In the genomic region with DNA sequence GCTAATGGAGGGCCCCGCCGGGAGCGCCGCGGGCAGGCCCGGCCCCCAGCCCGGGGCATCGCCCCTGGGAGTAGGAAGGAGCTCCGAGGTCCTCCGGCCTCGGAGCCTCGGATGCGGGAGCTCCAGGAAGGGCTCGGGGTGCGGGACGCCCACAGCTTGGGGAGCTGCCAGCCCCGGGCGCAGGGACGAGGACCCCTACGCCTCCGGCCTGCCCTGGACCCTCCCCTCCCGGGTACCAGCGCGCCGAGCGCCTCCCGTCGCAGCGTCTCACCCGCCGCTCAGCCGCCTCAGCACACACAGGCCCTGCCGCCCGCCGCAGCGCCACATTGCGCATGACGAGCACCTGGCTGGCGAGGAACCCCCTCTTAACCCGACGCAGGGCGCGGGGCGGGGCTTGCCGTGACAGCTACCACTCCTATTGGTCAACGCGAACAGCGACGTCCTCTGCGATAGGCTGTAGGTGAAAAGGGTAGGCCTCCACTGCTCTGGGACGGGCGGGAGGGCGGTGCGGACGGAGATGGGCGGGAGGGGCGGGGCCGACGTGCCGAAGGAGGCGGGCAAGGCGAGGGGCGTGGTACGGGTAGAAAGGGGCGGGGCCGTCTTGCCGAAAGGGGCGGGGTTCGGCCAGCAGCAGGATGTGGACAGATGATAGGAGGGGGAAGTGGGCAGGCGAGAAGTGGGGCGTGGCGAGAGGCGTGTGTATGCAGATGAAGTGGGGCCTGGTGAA, we compare ENCODE assay signal across 9 cellular contexts. TPM values are rescaled to one million over a fixed set of nuclear protein-coding genes. Genes with fewer than 3 reads are reported as not detected.
DNase-seq lines count a peak whose midpoint lies in the region; ATAC-seq, FAIRE-seq and TF ChIP-seq lines count a peak whose summit lies in the region.
"Had no signal": no experiment of that assay in that cellular context is flagged by ENCODE, and none has a peak within 500 bp of the region (broad histone marks: within the 10 kb centered on the region; RNA-seq: fewer than 3 reads in every experiment).

A gene with protein sequence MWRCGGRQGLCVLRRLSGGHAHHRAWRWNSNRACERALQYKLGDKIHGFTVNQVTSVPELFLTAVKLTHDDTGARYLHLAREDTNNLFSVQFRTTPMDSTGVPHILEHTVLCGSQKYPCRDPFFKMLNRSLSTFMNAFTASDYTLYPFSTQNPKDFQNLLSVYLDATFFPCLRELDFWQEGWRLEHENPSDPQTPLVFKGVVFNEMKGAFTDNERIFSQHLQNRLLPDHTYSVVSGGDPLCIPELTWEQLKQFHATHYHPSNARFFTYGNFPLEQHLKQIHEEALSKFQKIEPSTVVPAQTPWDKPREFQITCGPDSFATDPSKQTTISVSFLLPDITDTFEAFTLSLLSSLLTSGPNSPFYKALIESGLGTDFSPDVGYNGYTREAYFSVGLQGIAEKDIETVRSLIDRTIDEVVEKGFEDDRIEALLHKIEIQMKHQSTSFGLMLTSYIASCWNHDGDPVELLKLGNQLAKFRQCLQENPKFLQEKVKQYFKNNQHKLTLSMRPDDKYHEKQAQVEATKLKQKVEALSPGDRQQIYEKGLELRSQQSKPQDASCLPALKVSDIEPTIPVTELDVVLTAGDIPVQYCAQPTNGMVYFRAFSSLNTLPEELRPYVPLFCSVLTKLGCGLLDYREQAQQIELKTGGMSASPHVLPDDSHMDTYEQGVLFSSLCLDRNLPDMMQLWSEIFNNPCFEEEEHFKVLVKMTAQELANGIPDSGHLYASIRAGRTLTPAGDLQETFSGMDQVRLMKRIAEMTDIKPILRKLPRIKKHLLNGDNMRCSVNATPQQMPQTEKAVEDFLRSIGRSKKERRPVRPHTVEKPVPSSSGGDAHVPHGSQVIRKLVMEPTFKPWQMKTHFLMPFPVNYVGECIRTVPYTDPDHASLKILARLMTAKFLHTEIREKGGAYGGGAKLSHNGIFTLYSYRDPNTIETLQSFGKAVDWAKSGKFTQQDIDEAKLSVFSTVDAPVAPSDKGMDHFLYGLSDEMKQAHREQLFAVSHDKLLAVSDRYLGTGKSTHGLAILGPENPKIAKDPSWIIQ (minus strand): TSS at position 337 of the 727 bp plus-strand sequence. CDS start 10 bp downstream, at position 327.

- peak within 1 kb of the TSS; percentile 65 for H2AFZ ChIP-seq in keratinocyte (ENCODE audit: control insufficient read depth, low read length)

- peaks cover 13 to 15% of the 10 kb centered on the region in 2 experiments for H3K36me3 ChIP-seq in keratinocyte (ENCODE audit: control insufficient read depth in 2 of 2, extremely low read depth in 1 of 2, insufficient read depth in 2 of 2, low read length in 2 of 2)

- no peak for TF ChIP-seq CTCF in AG09319 (IDR thresholded peaks at IDR 0.05; ENCODE audit: low read depth, low read length)
- no peak for TF ChIP-seq CTCF in keratinocyte (optimal IDR thresholded peaks at IDR 0.05 in 1 of 3, IDR thresholded peaks at IDR 0.05 in 1 of 3, conservative IDR thresholded peaks at IDR 0.05 in 1 of 3; ENCODE audit: extremely low read depth in 1 of 3, insufficient read depth in 2 of 3, low read length in 3 of 3)

- H3K27ac ChIP-seq in keratinocyte (ENCODE audit: control insufficient read depth, insufficient read depth, low read length): peak within 1 kb of the TSS; percentile 88

- H4K20me1 ChIP-seq in keratinocyte (ENCODE audit: control insufficient read depth, extremely low read depth, insufficient read depth, low read length): no peaks in the 10 kb centered on the region

- H3K4me2 ChIP-seq in keratinocyte (ENCODE audit: control insufficient read depth, extremely low read depth, insufficient read depth, low read depth, low read length): peak within 1 kb of the TSS; percentile 76

- H3K79me2 ChIP-seq in keratinocyte (ENCODE audit: control insufficient read depth, insufficient read depth, low read length): peaks cover 22% of the 10 kb centered on the region

- ATAC-seq in GM19025 (IDR thresholded peaks at IDR 0.05; ENCODE audit: low read depth, unreplicated experiment) (peak; percentile 95), HG03342 (IDR thresholded peaks at IDR 0.05; ENCODE audit: unreplicated experiment) (peak; percentile 97)
- ATAC-seq in activated CD4-positive, CD25-positive, alpha-beta regulatory T cell treated with anti-CD3 and anti-CD28 coated beads, Interleukin-2, amount 50 U/mL, for 24 hours: peak; percentile 96 to 97

- no peaks in the 10 kb centered on the region for H3K9me1 ChIP-seq in keratinocyte (ENCODE audit: control insufficient read depth, extremely low read depth, insufficient read depth, low read length)

- peak; percentile 59 for FAIRE-seq in keratinocyte (lab: Jason Lieb, UNC)
- FAIRE-seq: TTC549 had no signal

- H3K4me1 ChIP-seq in keratinocyte (ENCODE audit: control insufficient read depth, extremely low read depth, insufficient read depth, low read length): peaks cover 2% of the 10 kb centered on the region

- peak within 1 kb of the TSS; percentile 93 for H3K9ac ChIP-seq in keratinocyte (ENCODE audit: control insufficient read depth, extremely low read depth, insufficient read depth, low read length)

- H3K27me3 ChIP-seq in keratinocyte (ENCODE audit: control insufficient read depth, extremely low read depth, insufficient read depth, low read length): no peaks in the 10 kb centered on the region

- peak within 1 kb of the TSS; percentile 85 to 92 (median 89) for H3K4me3 ChIP-seq in keratinocyte (ENCODE audit: control insufficient read depth in 2 of 3, extremely low read depth in 1 of 3, insufficient read depth in 2 of 3, low read depth in 1 of 3, low read length in 3 of 3)

- H3K9me3 ChIP-seq in keratinocyte (ENCODE audit: control insufficient read depth, low read depth, low read length): no peaks in the 10 kb centered on the region

- dilution Hi-C loops in keratinocyte (cut with MboI; ENCODE audit: extremely low pct_ligation_motif_present, low sequenced_read_pairs): no loop called here

- peak; percentile 99 for DNase-seq in AG09319 (ENCODE audit: extremely low read depth, low read depth)
- peak; percentile 94 to 97 for DNase-seq in NCI-H446 (lab: John Stamatoyannopoulos, UW)
- DNase-seq in cerebellar cortex (ENCODE audit: low spot score): peak; percentile 99
- DNase-seq in keratinocyte (ENCODE audit: low read depth, low spot score): peak; percentile 94
- DNase-seq in stimulated activated CD4-positive, alpha-beta T cell treated with anti-CD3 and anti-CD28 coated beads, Interleukin-15, amount 100 ng/mL, for 1 hour (ENCODE audit: low read depth in 1 of 2, low spot score in 1 of 2): peak; percentile 98 to 99

RNA-seq across cellular contexts. Expression of the gene that starts here (rescaled TPM):
- polyA plus RNA-seq in keratinocyte: 29.5 to 86.5 TPM (median 47.2 TPM) in 3 replicates
- polyA plus RNA-seq in keratinocyte (2011; ENCODE audit: low read depth): 20.2 TPM
- polyA plus RNA-seq in keratinocyte (2011; cell fraction: cytosol; rRNA removed): 47.3 and 47.7 TPM in 2 replicates
- 120 and 126 TPM in 2 replicates for polyA plus RNA-seq in keratinocyte (2011; cell fraction: nucleus; rRNA removed)
- polyA plus RNA-seq in keratinocyte (2012; ENCODE audit: low replicate concordance): 46.9 and 75.3 TPM in 2 replicates
- 32.0 to 86.5 TPM (median 65.6 TPM) in 3 replicates for polyA minus RNA-seq in keratinocyte
- 43.9 TPM for polyA minus RNA-seq in keratinocyte (2011; cell fraction: cytosol; rRNA and poly(A)+ RNA removed)
- 53.9 and 82.5 TPM in 2 replicates for polyA minus RNA-seq in keratinocyte (2011; cell fraction: nucleus; rRNA and poly(A)+ RNA removed)

Comparison
In these comparisons a context has a peak if more than half of its experiments do, and no peak if none do; other contexts are left out.
1. Peak in every context shown above with its lines: DNase-seq, ATAC-seq, H3K4me3 ChIP-seq and H3K27ac ChIP-seq.